Comparison of ENCODE assay signal across 21 cellular contexts in genomic region chr1:97143236-97143882, GRCh38.
DNase-seq lines count a peak whose midpoint lies in the region; ATAC-seq and TF ChIP-seq lines count a peak whose summit lies in the region.
"Had no signal": no experiment of that assay in that cellular context is flagged by ENCODE, and none has a peak within 500 bp of the region (broad histone marks: within the 10 kb centered on the region; RNA-seq: fewer than 3 reads in every experiment).

No MANE protein-coding gene starts in this region.

- no peak overlapping the region for H3K18ac ChIP-seq in IMR-90 (ENCODE audit: low read depth, low read length)

- H3K9me3 ChIP-seq in IMR-90 (ENCODE audit: control insufficient read depth, insufficient read depth, low read length) (no peaks in the 10 kb centered on the region), left ventricle myocardium inferior (replicated peaks) (no peaks in the 10 kb centered on the region)
- H3K9me3 ChIP-seq: stomach, upper lobe of right lung had no signal

- TF ChIP-seq POLR2A in IMR-90 (IDR thresholded peaks at IDR 0.05; ENCODE audit: low read depth, low read length): no peak

- H2AFZ ChIP-seq in ACC112 (ENCODE audit: low read length, unreplicated experiment): no peak overlapping the region
- no peak overlapping the region for H2AFZ ChIP-seq in IMR-90 (replicated peaks; ENCODE audit: low read length, poor library complexity)
- H2AFZ ChIP-seq: hepatocyte had no signal

- H3K27me3 ChIP-seq in ACC112 (ENCODE audit: insufficient read depth, low read length) (no peaks in the 10 kb centered on the region), IMR-90 (ENCODE audit: control insufficient read depth, insufficient read depth, low read length) (no peaks in the 10 kb centered on the region), left ventricle myocardium inferior (ENCODE audit: low read depth) (no peaks in the 10 kb centered on the region)
- H3K27me3 ChIP-seq: hepatocyte, stomach, upper lobe of right lung had no signal

- POLR2A ChIA-PET in IMR-90 (lab: Charles Lee; ENCODE audit: unreplicated experiment): no interaction called here

- no peak overlapping the region for H3K4ac ChIP-seq in IMR-90 (ENCODE audit: low read depth, low read length)

- peaks cover 54% of the 10 kb centered on the region for H3K4me1 ChIP-seq in ACC112 (ENCODE audit: control insufficient read depth, insufficient read depth, low read length, unreplicated experiment)
- H3K4me1 ChIP-seq in IMR-90 (ENCODE audit: control insufficient read depth, insufficient read depth, low read length): peaks cover 7% of the 10 kb centered on the region
- peaks cover 8% of the 10 kb centered on the region for H3K4me1 ChIP-seq in left ventricle myocardium inferior
- H3K4me1 ChIP-seq: upper lobe of right lung had no signal

- no peak overlapping the region for H3K14ac ChIP-seq in IMR-90 (replicated peaks; ENCODE audit: low read depth, low read length)

- H3K4me2 ChIP-seq in IMR-90 (ENCODE audit: low read depth, low read length): no peak overlapping the region
- H3K4me2 ChIP-seq: hepatocyte had no signal

- H3K27ac ChIP-seq in ACC112 (ENCODE audit: low read depth, low read length) (peak overlapping the region; percentile 75), IMR-90 (ENCODE audit: insufficient read depth, low read length) (no peak overlapping the region), left ventricle myocardium inferior (replicated peaks) (no peak overlapping the region)
- H3K27ac ChIP-seq: C4-2B, hepatocyte, skin epidermis, stomach, upper lobe of right lung had no signal

- no peak overlapping the region for H2AK5ac ChIP-seq in IMR-90 (ENCODE audit: low read depth, low read length)

- no peaks in the 10 kb centered on the region for H4K20me1 ChIP-seq in IMR-90 (ENCODE audit: insufficient read depth, low read length)

- no peak overlapping the region for H2BK20ac ChIP-seq in IMR-90 (ENCODE audit: low read depth, low read length)

- H3K4me3 ChIP-seq in ACC112 (ENCODE audit: low read depth, low read length) (peak overlapping the region; percentile 7; the same call in 1 of the 2 replicates), IMR-90 (ENCODE audit: insufficient read depth, low read depth, low read length) (no peak overlapping the region), left ventricle myocardium inferior (no peak overlapping the region)
- H3K4me3 ChIP-seq: hepatocyte, skin epidermis, stomach, upper lobe of right lung had no signal

- 0 out of 2 replicates have a peak, but pooled peaks cover 2% of the 10 kb centered on the region for H3K9me1 ChIP-seq in IMR-90 (ENCODE audit: insufficient read depth, low read length)

- H3K79me1 ChIP-seq in IMR-90 (ENCODE audit: low read depth in 1 of 2, low read length in 2 of 2): no peaks in the 10 kb centered on the region

- BruUV-seq in IMR-90 (replicated peaks; lab: Mats Ljungman, UMichigan): no TSS peak

- no peak overlapping the region for H4K8ac ChIP-seq in IMR-90 (ENCODE audit: low read depth in 2 of 2, low read length in 2 of 2)

- H2BK120ac ChIP-seq in IMR-90 (ENCODE audit: low read depth, low read length): no peak overlapping the region

- no peak for TF ChIP-seq CTCF in IMR-90 (conservative IDR thresholded peaks at IDR 0.05; ENCODE audit: low read depth, low read length)
- TF ChIP-seq CTCF in left ventricle myocardium inferior (IDR thresholded peaks at IDR 0.05; ENCODE audit: borderline replicate concordance): no peak
- TF ChIP-seq CTCF in GM13977 (IDR thresholded peaks at IDR 0.05; ENCODE audit: extremely low read depth, insufficient read depth, missing control alignments): no peak

- no peak overlapping the region for H3K9ac ChIP-seq in IMR-90 (ENCODE audit: low read depth, low read length)

- ATAC-seq in IMR-90 (ENCODE audit: low read depth): no peak
- ATAC-seq: effector memory CD8-positive, alpha-beta T cell; T-cell; upper lobe of right lung had no signal

- no CpG with 5 or more reads among the region's 2 CpGs for WGBS in IMR-90 (ENCODE audit: extremely low coverage in 2 of 2, insufficient read length in 1 of 2), 2 experiments

- no peaks in the 10 kb centered on the region for H3K79me2 ChIP-seq in ACC112 (ENCODE audit: control insufficient read depth, insufficient read depth, low read length, unreplicated experiment)
- H3K79me2 ChIP-seq: hepatocyte had no signal

- H3K36me3 ChIP-seq in ACC112 (ENCODE audit: insufficient read depth, low read length) (no peaks in the 10 kb centered on the region), IMR-90 (ENCODE audit: control insufficient read depth, insufficient read depth, low read length) (no peaks in the 10 kb centered on the region), left ventricle myocardium inferior (no peaks in the 10 kb centered on the region)
- H3K36me3 ChIP-seq: stomach, upper lobe of right lung had no signal

- dilution Hi-C loops in IMR-90 (cut with HindIII; ENCODE audit: low sequenced_read_pairs, unreplicated experiment): no loop called here

- TF ChIP-seq RAD21 in IMR-90 (IDR thresholded peaks at IDR 0.05; ENCODE audit: low read length): no peak

- in situ Hi-C loops in IMR-90 (cut with MboI; ENCODE audit: low sequenced_read_pairs): no loop called here
- in situ Hi-C loops in GM13977 (cut with MboI; ENCODE audit: low pct_unique_long_range_greater_than_20kb, low sequenced_read_pairs, unreplicated experiment): no loop called here

- H3K56ac ChIP-seq in IMR-90 (ENCODE audit: extremely low read depth, insufficient read depth, low read length): no peak overlapping the region

- H3K23ac ChIP-seq in IMR-90 (ENCODE audit: low read depth, low read length): no peak overlapping the region

- intact Hi-C loops in IMR-90 (cut with micrococcal nuclease) (no loop called here), left ventricle myocardium inferior (cut with micrococcal nuclease) (no loop called here)

- H2AK9ac ChIP-seq in IMR-90 (replicated peaks; ENCODE audit: low read depth, low read length, poor library complexity): no peak overlapping the region

- DNase-seq in IMR-90 (peak; percentile 39), astrocyte of the hippocampus (ENCODE audit: low read depth, low spot score) (peak; percentile 55), kidney glomerular epithelial cell (lab: John Stamatoyannopoulos, UW) (peak; percentile 26), left ventricle myocardium inferior (no peak), NCI-H510A treated with DMSO at 0.1 percent for 48 hours (lab: John Stamatoyannopoulos, UW) (no peak), GM13977 (ENCODE audit: low spot score) (no peak)
- DNase-seq in stimulated activated naive CD4-positive, alpha-beta T cell (lab: John Stamatoyannopoulos, UW): no peak
- DNase-seq: activated CD4-positive, alpha-beta T cell treated with anti-CD3 and anti-CD28 coated beads, Interleukin-2, amount 10 ng/mL, durations not matched to agents 24 days and 14 days; DMS 273 treated with DMSO at 0.1 percent for 48 hours; effector memory CD8-positive, alpha-beta T cell; islet precursor cell; naive B cell; NCI-H1930; NCI-H446 treated with DMSO at 0.1 percent for 48 hours; stomach; T-cell; upper lobe of right lung had no signal

- H2BK5ac ChIP-seq in IMR-90 (ENCODE audit: low read depth, low read length, poor library complexity, severe bottlenecking): no peak overlapping the region

- H2BK15ac ChIP-seq in IMR-90 (ENCODE audit: low read depth, low read length): no peak overlapping the region

- no peak overlapping the region for H4K5ac ChIP-seq in IMR-90 (ENCODE audit: low read depth, low read length)

- CTCF ChIA-PET in IMR-90 (lab: Yijun Ruan, JAX): no interaction called here

- H4K91ac ChIP-seq in IMR-90 (ENCODE audit: insufficient read depth, low read depth, low read length): no peak overlapping the region

TF ChIP-seq in IMR-90, 13 proteins besides CTCF, POLR2A, EP300 and RAD21:
- TF ChIP-seq CEBPB (IDR thresholded peaks at IDR 0.05; ENCODE audit: low read depth, low read length) (no peak), CHD1 (IDR thresholded peaks at IDR 0.05; ENCODE audit: low read depth, low read length) (no peak), MAFK (IDR thresholded peaks at IDR 0.05; ENCODE audit: low read depth, low read length) (no peak), SMC3 (IDR thresholded peaks at IDR 0.05; ENCODE audit: low read depth, low read length) (no peak), RCOR1 (IDR thresholded peaks at IDR 0.05; ENCODE audit: insufficient replicate concordance, low read length) (no peak), FOS (IDR thresholded peaks at IDR 0.05; ENCODE audit: low read depth, low read length) (no peak), RFX5 (IDR thresholded peaks at IDR 0.05; ENCODE audit: low read depth, low read length) (no peak), NFE2L2 (IDR thresholded peaks at IDR 0.05; ENCODE audit: low read depth, low read length) (no peak), MXI1 (IDR thresholded peaks at IDR 0.05; ENCODE audit: borderline replicate concordance, low read depth, low read length) (no peak), ELK1 (IDR thresholded peaks at IDR 0.05; ENCODE audit: borderline replicate concordance, low read depth, low read length) (no peak), BHLHE40 (IDR thresholded peaks at IDR 0.05; ENCODE audit: low read depth, low read length) (no peak), MAZ (IDR thresholded peaks at IDR 0.05; ENCODE audit: borderline replicate concordance, low read depth, low read length) (no peak), USF2 (IDR thresholded peaks at IDR 0.05; ENCODE audit: low read depth, low read length) (no peak)

Comparison
In these comparisons a context has a peak if more than half of its experiments do, and no peak if none do; other contexts are left out.
1. DNase-seq: peak in IMR-90 (single experiment), astrocyte of the hippocampus (single experiment) and kidney glomerular epithelial cell (single experiment); none in stimulated activated naive CD4-positive, alpha-beta T cell (0 of 6), left ventricle myocardium inferior (single experiment), NCI-H510A treated with DMSO at 0.1 percent for 48 hours (single experiment) and GM13977 (single experiment).